Comparison of ENCODE assay signal across 8 cellular contexts in the genomic region with DNA sequence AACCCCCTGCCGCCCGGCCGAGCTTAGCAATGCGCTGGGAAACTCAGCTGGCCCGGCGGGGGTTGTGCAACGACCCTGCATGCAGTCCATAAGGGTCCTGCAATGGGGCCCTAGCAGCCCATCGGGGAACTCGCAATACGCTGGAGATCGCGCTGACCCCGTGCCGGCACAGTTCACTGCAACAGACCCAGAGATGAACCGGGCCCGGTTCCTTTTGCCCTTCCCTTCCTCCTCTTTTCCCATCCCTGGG. TPM values are rescaled to one million over a fixed set of nuclear protein-coding genes. Genes with fewer than 3 reads are reported as not detected.
DNase-seq lines count a peak whose midpoint lies in the region; ATAC-seq, FAIRE-seq and TF ChIP-seq lines count a peak whose summit lies in the region.

No MANE protein-coding gene starts in this region.

- no peaks in the 10 kb centered on the region for H3K9me2 ChIP-seq in SK-N-SH

- H3K36me3 ChIP-seq in SK-N-SH (replicated peaks in 1 of 2; ENCODE audit: control insufficient read depth in 1 of 2, insufficient read depth in 2 of 2, low read length in 1 of 2): peaks cover 27 to 30% of the 10 kb centered on the region in 2 experiments
- H3K36me3 ChIP-seq in K562 (ENCODE audit: control insufficient read depth, insufficient read depth, low read length): peaks cover 58% of the 10 kb centered on the region
- H3K36me3 ChIP-seq in lower lobe of right lung: peaks cover 55% of the 10 kb centered on the region
- H3K36me3 ChIP-seq in vagina: peaks cover 0 to 37% of the 10 kb centered on the region in 2 donors

- H3K27ac ChIP-seq in SK-N-SH (ENCODE audit: low read depth in 2 of 2, low read length in 1 of 2) (peak overlapping the region; percentile 94 to 98), K562 (ENCODE audit: extremely low read depth, low read depth, low read length) (peak overlapping the region; percentile 90), lower lobe of right lung (peak overlapping the region; percentile 90), vagina (peak overlapping the region; percentile 88)

- no peaks in the 10 kb centered on the region for H3K27me3 ChIP-seq in SK-N-SH (ENCODE audit: insufficient read depth)
- no peaks in the 10 kb centered on the region for H3K27me3 ChIP-seq in K562 (ENCODE audit: control insufficient read depth in 2 of 2, insufficient read depth in 2 of 2, low read length in 2 of 2)
- no peaks in the 10 kb centered on the region for H3K27me3 ChIP-seq in lower lobe of right lung (ENCODE audit: low read depth)
- H3K27me3 ChIP-seq in vagina: no peaks in the 10 kb centered on the region

- ATAC-seq in SK-N-SH treated with all-trans-retinoic acid at 6 μM for 48 hours (no peak), HG03442 (IDR thresholded peaks at IDR 0.05; ENCODE audit: unreplicated experiment) (peak; percentile 11), K562 (peak; percentile 3; the same call in 2 of the 3 replicates), lower lobe of right lung (no peak)

- H3K4me3 ChIP-seq in SK-N-SH (ENCODE audit: low read depth in 2 of 2, low read length in 1 of 2) (peak overlapping the region; percentile 80 to 86), K562 (peak overlapping the region; percentile 96), lower lobe of right lung (peak overlapping the region; percentile 97), vagina (peak overlapping the region; percentile 76 to 88)

- peak overlapping the region; percentile 69; the same call in 1 of the 2 replicates for H2AFZ ChIP-seq in SK-N-SH (ENCODE audit: low read depth)
- peak overlapping the region; percentile 64 for H2AFZ ChIP-seq in K562 (ENCODE audit: low read depth, low read length)

- intact Hi-C loops in K562 (cut with micrococcal nuclease): no loop called here
- intact Hi-C loops in lower lobe of right lung (cut with DNase I): no loop called here
- intact Hi-C loops in vagina (cut with DNase I): no loop called here

- in situ Hi-C loops in K562 (cut with MboI): no loop called here

- TF ChIP-seq CTCF in SK-N-SH (IDR thresholded peaks at IDR 0.05) (no peak), K562 (IDR thresholded peaks at IDR 0.05 in 2 of 3, conservative IDR thresholded peaks at IDR 0.05 in 1 of 3; ENCODE audit: insufficient read depth in 2 of 3, low read depth in 1 of 3, low read length in 3 of 3) (no peak), lower lobe of right lung (IDR thresholded peaks at IDR 0.05) (no peak), vagina (IDR thresholded peaks at IDR 0.05) (no peak)

- TF ChIP-seq POLR2A in K562 (conservative IDR thresholded peaks at IDR 0.05): no peak
- no peak for TF ChIP-seq POLR2A in vagina (IDR thresholded peaks at IDR 0.05)

- CTCF ChIA-PET in SK-N-SH (lab: Yijun Ruan, JAX): interaction anchor here (0.9 to 3.9 kb wide), 6 partner anchors 28 to 122 kb away, joined by 3 to 29 read pairs (median 4); a partner anchor contains a TSS
- CTCF ChIA-PET in K562 (lab: Yijun Ruan, JAX; ENCODE audit: low intra/inter-chr PET ratio): no interaction called here

- H4K20me1 ChIP-seq in SK-N-SH (ENCODE audit: insufficient read depth) (peaks cover 14% of the 10 kb centered on the region), K562 (replicated peaks; ENCODE audit: control insufficient read depth, insufficient read depth, low read length) (no peaks in the 10 kb centered on the region)

- no peaks in the 10 kb centered on the region for H3K9me3 ChIP-seq in SK-N-SH
- H3K9me3 ChIP-seq in K562 (replicated peaks; ENCODE audit: control insufficient read depth, insufficient read depth, low read depth, low read length): no peaks in the 10 kb centered on the region
- H3K9me3 ChIP-seq in lower lobe of right lung: no peaks in the 10 kb centered on the region
- no peaks in the 10 kb centered on the region for H3K9me3 ChIP-seq in vagina

- 1% methylated on average over 10 of the region's 16 CpGs for WGBS in SK-N-SH (ENCODE audit: low lambda C conversion rate)
- WGBS in K562 (ENCODE audit: insufficient coverage, low coverage, missing lambda C conversion rate): under 1% methylated on average over 15 of the region's 16 CpGs

- peak overlapping the region; percentile 83 for H3K9ac ChIP-seq in SK-N-SH
- peak overlapping the region; percentile 95 to 98 for H3K9ac ChIP-seq in K562 (ENCODE audit: insufficient read depth in 1 of 2, low read depth in 2 of 2, low read length in 2 of 2)

- H3F3A ChIP-seq in SK-N-SH (replicated peaks; ENCODE audit: insufficient read depth): peaks cover 38% of the 10 kb centered on the region

- TF ChIP-seq EP300 in SK-N-SH (IDR thresholded peaks at IDR 0.05; ENCODE audit: borderline replicate concordance in 1 of 2, low read depth in 1 of 2, low read length in 1 of 2) (no peak), K562 (IDR thresholded peaks at IDR 0.05; ENCODE audit: low read length) (no peak)

- peaks cover 13 to 24% of the 10 kb centered on the region in 2 experiments; a peak in 2 of 4 replicates for H3K4me1 ChIP-seq in SK-N-SH (ENCODE audit: control insufficient read depth in 1 of 2, insufficient read depth in 2 of 2, low read depth in 1 of 2, low read length in 1 of 2)
- H3K4me1 ChIP-seq in K562 (replicated peaks in 1 of 2; ENCODE audit: control insufficient read depth in 2 of 2, insufficient read depth in 2 of 2, low read length in 2 of 2): peaks cover 13 to 28% of the 10 kb centered on the region in 2 experiments; a peak in 4 of 5 replicates
- peaks cover 49% of the 10 kb centered on the region for H3K4me1 ChIP-seq in lower lobe of right lung
- peaks cover 40% of the 10 kb centered on the region for H3K4me1 ChIP-seq in vagina

- no peak for FAIRE-seq in K562 (lab: Jason Lieb, UNC)

- H3K4me2 ChIP-seq in SK-N-SH (peak overlapping the region; percentile 98), K562 (ENCODE audit: insufficient read depth, low read length) (peak overlapping the region; percentile 96)

- no peak for DNase-seq in SK-N-SH
- DNase-seq in K562 (ENCODE audit: extremely low read depth in 1 of 4, low spot score in 3 of 4): no peak
- peak; percentile 70 for DNase-seq in lower lobe of right lung
- no peak for DNase-seq in vagina (ENCODE audit: extremely low spot score in 2 of 2)
- no peak for DNase-seq in Ammon's horn (ENCODE audit: low spot score)
- no peak for DNase-seq in cerebellum (ENCODE audit: low spot score)

- POLR2A ChIA-PET in SK-N-SH (lab: Yijun Ruan, JAX) (interaction anchor here (0.9 to 2.0 kb wide), 5 partner anchors 12 to 31 kb away, joined by 3 to 35 read pairs (median 16); a partner anchor contains a TSS), K562 (lab: Yijun Ruan, JAX) (interaction anchor here (0.6 to 1.6 kb wide), 9 partner anchors 11 to 162 kb away, joined by 3 to 20 read pairs (median 3); a partner anchor contains a TSS)

- H3K9me1 ChIP-seq in K562 (ENCODE audit: control insufficient read depth, insufficient read depth, low read length): no peaks in the 10 kb centered on the region

- TF ChIP-seq RAD21 in SK-N-SH (IDR thresholded peaks at IDR 0.05; ENCODE audit: low read length) (no peak), K562 (CRISPR knock-in tag; conservative IDR thresholded peaks at IDR 0.05 in 1 of 2, IDR thresholded peaks at IDR 0.05 in 1 of 2) (no peak)

- H3K79me2 ChIP-seq in SK-N-SH (ENCODE audit: insufficient read depth) (peaks cover 58% of the 10 kb centered on the region), K562 (ENCODE audit: control insufficient read depth, insufficient read depth, low read length) (peaks cover 58% of the 10 kb centered on the region)

- BruUV-seq in K562 (replicated peaks; lab: Mats Ljungman, UMichigan): no TSS peak

RNA-seq across cellular contexts. Expression of a gene that starts 0.4 kb away (rescaled TPM):
- polyA plus RNA-seq in SK-N-SH (2012; rRNA removed) (58.5 and 82.8 TPM in 2 replicates), K562 (2011; rRNA removed) (22.8 and 36.0 TPM in 2 replicates), K562 (2014; fragmentation: Illumina TruSeq; extraction: Trizol) (56.3 and 57.2 TPM in 2 replicates), K562 (2014; fragmentation: Nextera tagmentation; extraction: Ambion mirVana) (10 to 100 TPM in 1 of 2 experiments, 1 to 10 TPM in 1; 3.1 to 11.0 TPM), K562 (2014; rRNA removed) (38.5 and 49.8 TPM in 2 replicates)
- 32.7 and 50.3 TPM in 2 replicates for polyA plus RNA-seq in SK-N-SH (2012; cell fraction: cytosol; rRNA removed)
- 45.5 and 51.0 TPM in 2 replicates for polyA plus RNA-seq in SK-N-SH (2012; cell fraction: nucleus; rRNA removed)
- 15.6 and 45.9 TPM in 2 replicates for total RNA-seq in K562 (2011; cell fraction: chromatin; rRNA removed; ENCODE audit: low replicate concordance)
- total RNA-seq in K562 (2011; cell fraction: nucleolus; rRNA removed): 50.2 and 54.3 TPM in 2 replicates
- 25.9 and 26.0 TPM in 2 replicates for total RNA-seq in K562 (2011; cell fraction: nucleoplasm; rRNA removed)
- total RNA-seq in K562 (2014; rRNA removed) (35.4 and 55.1 TPM in 2 replicates), K562 (2014; rRNA removed; fragmentation: Illumina TruSeq; extraction: Trizol) (10.8 and 15.8 TPM in 2 replicates), K562 (2015; rRNA removed; fragmentation: Illumina TruSeq; extraction: Trizol) (31.0 and 32.9 TPM in 2 replicates), K562 (2021) (56.7 and 58.5 TPM in 2 replicates), lower lobe of right lung (59.9 TPM), vagina (45.7 TPM), cerebellum (37.2 TPM)
- polyA plus RNA-seq in K562 (2011; cell fraction: cytosol; rRNA removed): 42.8 and 67.8 TPM in 2 replicates
- polyA plus RNA-seq in K562 (2011; cell fraction: nucleus; rRNA removed): 44.1 and 62.7 TPM in 2 replicates
- polyA plus RNA-seq in K562 (2012): 50.7 and 62.8 TPM in 2 replicates
- polyA minus RNA-seq in K562 (2011; rRNA and poly(A)+ RNA removed): 11.8 and 16.7 TPM in 2 replicates
- polyA minus RNA-seq in K562 (2011; cell fraction: cytosol; rRNA and poly(A)+ RNA removed): 15.2 and 16.9 TPM in 2 replicates
- polyA minus RNA-seq in K562 (2011; cell fraction: nucleus; rRNA and poly(A)+ RNA removed): 31.1 and 38.8 TPM in 2 replicates

RNA-seq across cellular contexts. Expression of a gene that starts 0.6 kb away (rescaled TPM):
- polyA plus RNA-seq in SK-N-SH (2012; rRNA removed) (96.5 and 115 TPM in 2 replicates), K562 (2011; rRNA removed) (45.5 and 52.4 TPM in 2 replicates), K562 (2014; fragmentation: Illumina TruSeq; extraction: Trizol) (120 and 143 TPM in 2 replicates), K562 (2014; fragmentation: Nextera tagmentation; extraction: Ambion mirVana) (10 to 100 TPM; 16.5 to 21.9 TPM), K562 (2014; rRNA removed) (47.3 and 53.3 TPM in 2 replicates)
- polyA plus RNA-seq in SK-N-SH (2012; cell fraction: cytosol; rRNA removed): 60.0 and 80.4 TPM in 2 replicates
- polyA plus RNA-seq in SK-N-SH (2012; cell fraction: nucleus; rRNA removed): 108 and 121 TPM in 2 replicates
- total RNA-seq in K562 (2011; cell fraction: chromatin; rRNA removed; ENCODE audit: low replicate concordance): 76.6 and 157 TPM in 2 replicates
- 107 and 116 TPM in 2 replicates for total RNA-seq in K562 (2011; cell fraction: nucleolus; rRNA removed)
- 95.0 and 98.1 TPM in 2 replicates for total RNA-seq in K562 (2011; cell fraction: nucleoplasm; rRNA removed)
- total RNA-seq in K562 (2014; rRNA removed) (27.0 and 41.6 TPM in 2 replicates), K562 (2014; rRNA removed; fragmentation: Illumina TruSeq; extraction: Trizol) (41.0 and 50.0 TPM in 2 replicates), K562 (2015; rRNA removed; fragmentation: Illumina TruSeq; extraction: Trizol) (42.6 and 43.0 TPM in 2 replicates), K562 (2021) (60.5 and 61.6 TPM in 2 replicates), lower lobe of right lung (97.5 TPM), vagina (54.3 TPM), cerebellum (15.8 TPM)
- 102 and 127 TPM in 2 replicates for polyA plus RNA-seq in K562 (2011; cell fraction: cytosol; rRNA removed)
- polyA plus RNA-seq in K562 (2011; cell fraction: nucleus; rRNA removed): 141 and 155 TPM in 2 replicates
- 66.0 and 75.9 TPM in 2 replicates for polyA plus RNA-seq in K562 (2012)
- 42.0 and 44.8 TPM in 2 replicates for polyA minus RNA-seq in K562 (2011; rRNA and poly(A)+ RNA removed)
- polyA minus RNA-seq in K562 (2011; cell fraction: cytosol; rRNA and poly(A)+ RNA removed): 37.9 and 38.2 TPM in 2 replicates
- 25.8 and 33.4 TPM in 2 replicates for polyA minus RNA-seq in K562 (2011; cell fraction: nucleus; rRNA and poly(A)+ RNA removed)

RNA-seq across cellular contexts. Expression of a gene that starts 7.4 kb away (rescaled TPM):
- polyA plus RNA-seq in SK-N-SH (2012; rRNA removed): not detected in 2 replicates
- not detected in 2 replicates for polyA plus RNA-seq in SK-N-SH (2012; cell fraction: cytosol; rRNA removed)
- not detected in 2 replicates for polyA plus RNA-seq in SK-N-SH (2012; cell fraction: nucleus; rRNA removed)
- not detected in 2 replicates for total RNA-seq in K562 (2011; cell fraction: chromatin; rRNA removed; ENCODE audit: low replicate concordance)
- total RNA-seq in K562 (2011; cell fraction: nucleolus; rRNA removed): not detected in 2 replicates
- total RNA-seq in K562 (2011; cell fraction: nucleoplasm; rRNA removed): not detected in 2 replicates
- not detected in 2 replicates for total RNA-seq in K562 (2014; rRNA removed)
- not detected in 2 replicates for total RNA-seq in K562 (2014; rRNA removed; fragmentation: Illumina TruSeq; extraction: Trizol)
- total RNA-seq in K562 (2015; rRNA removed; fragmentation: Illumina TruSeq; extraction: Trizol): not detected in 2 replicates
- not detected in 2 replicates for total RNA-seq in K562 (2021)
- polyA plus RNA-seq in K562 (2011; rRNA removed): not detected in 2 replicates
- polyA plus RNA-seq in K562 (2011; cell fraction: cytosol; rRNA removed): not detected in 2 replicates
- not detected in 2 replicates for polyA plus RNA-seq in K562 (2011; cell fraction: nucleus; rRNA removed)
- polyA plus RNA-seq in K562 (2012): 0.44 and 0.94 TPM in 2 replicates
- not detected in 2 replicates for polyA plus RNA-seq in K562 (2014; fragmentation: Illumina TruSeq; extraction: Trizol)
- polyA plus RNA-seq in K562 (2014; fragmentation: Nextera tagmentation; extraction: Ambion mirVana): under 1 TPM in 1 of 2 experiments, not detected in 1; 0.01 TPM
- not detected in 2 replicates for polyA plus RNA-seq in K562 (2014; rRNA removed)
- polyA minus RNA-seq in K562 (2011; rRNA and poly(A)+ RNA removed): not detected in 2 replicates
- polyA minus RNA-seq in K562 (2011; cell fraction: cytosol; rRNA and poly(A)+ RNA removed): not detected in 2 replicates
- polyA minus RNA-seq in K562 (2011; cell fraction: nucleus; rRNA and poly(A)+ RNA removed): not detected in 2 replicates
- 0.92 TPM for total RNA-seq in lower lobe of right lung
- not detected for total RNA-seq in vagina
- total RNA-seq in cerebellum: not detected

RNA-seq across cellular contexts. Expression of a gene that starts 8.9 kb away (rescaled TPM):
- polyA plus RNA-seq in SK-N-SH (2012; rRNA removed) (1,627 and 2,484 TPM in 2 replicates), K562 (2011; rRNA removed) (382 and 556 TPM in 2 replicates), K562 (2014; fragmentation: Illumina TruSeq; extraction: Trizol) (776 and 901 TPM in 2 replicates), K562 (2014; fragmentation: Nextera tagmentation; extraction: Ambion mirVana) (10 to 100 TPM; 60.5 to 88.0 TPM), K562 (2014; rRNA removed) (879 and 1,059 TPM in 2 replicates)
- polyA plus RNA-seq in SK-N-SH (2012; cell fraction: cytosol; rRNA removed): 1,556 and 1,614 TPM in 2 replicates
- polyA plus RNA-seq in SK-N-SH (2012; cell fraction: nucleus; rRNA removed): 620 and 931 TPM in 2 replicates
- total RNA-seq in K562 (2011; cell fraction: chromatin; rRNA removed; ENCODE audit: low replicate concordance): 80.0 and 142 TPM in 2 replicates
- 149 and 155 TPM in 2 replicates for total RNA-seq in K562 (2011; cell fraction: nucleolus; rRNA removed)
- total RNA-seq in K562 (2011; cell fraction: nucleoplasm; rRNA removed): 146 and 190 TPM in 2 replicates
- total RNA-seq in K562 (2014; rRNA removed) (1,086 and 1,479 TPM in 2 replicates), K562 (2014; rRNA removed; fragmentation: Illumina TruSeq; extraction: Trizol) (307 and 327 TPM in 2 replicates), K562 (2015; rRNA removed; fragmentation: Illumina TruSeq; extraction: Trizol) (456 and 466 TPM in 2 replicates), K562 (2021) (787 and 792 TPM in 2 replicates), lower lobe of right lung (528 TPM), vagina (811 TPM), cerebellum (70.8 TPM)
- 759 and 962 TPM in 2 replicates for polyA plus RNA-seq in K562 (2011; cell fraction: cytosol; rRNA removed)
- polyA plus RNA-seq in K562 (2011; cell fraction: nucleus; rRNA removed): 352 and 419 TPM in 2 replicates
- 697 and 1,149 TPM in 2 replicates for polyA plus RNA-seq in K562 (2012)
- 233 and 265 TPM in 2 replicates for polyA minus RNA-seq in K562 (2011; rRNA and poly(A)+ RNA removed)
- polyA minus RNA-seq in K562 (2011; cell fraction: cytosol; rRNA and poly(A)+ RNA removed): 518 and 865 TPM in 2 replicates
- polyA minus RNA-seq in K562 (2011; cell fraction: nucleus; rRNA and poly(A)+ RNA removed): 109 and 151 TPM in 2 replicates

RNA-seq across cellular contexts. Expression of a gene that starts 11.4 kb away (rescaled TPM):
- polyA plus RNA-seq in SK-N-SH (2012; rRNA removed) (29.2 and 32.5 TPM in 2 replicates), K562 (2011; rRNA removed) (15.4 and 15.5 TPM in 2 replicates), K562 (2014; fragmentation: Illumina TruSeq; extraction: Trizol) (9.9 and 10.5 TPM in 2 replicates), K562 (2014; fragmentation: Nextera tagmentation; extraction: Ambion mirVana) (10 to 100 TPM in 1 of 2 experiments, 1 to 10 TPM in 1; 6.3 to 12.5 TPM), K562 (2014; rRNA removed) (17.2 and 18.4 TPM in 2 replicates)
- 9.0 and 10.7 TPM in 2 replicates for polyA plus RNA-seq in SK-N-SH (2012; cell fraction: cytosol; rRNA removed)
- polyA plus RNA-seq in SK-N-SH (2012; cell fraction: nucleus; rRNA removed): 214 and 261 TPM in 2 replicates
- total RNA-seq in K562 (2011; cell fraction: chromatin; rRNA removed; ENCODE audit: low replicate concordance): 32.5 and 71.2 TPM in 2 replicates
- 31.6 and 45.9 TPM in 2 replicates for total RNA-seq in K562 (2011; cell fraction: nucleolus; rRNA removed)
- total RNA-seq in K562 (2011; cell fraction: nucleoplasm; rRNA removed): 30.1 and 40.7 TPM in 2 replicates
- total RNA-seq in K562 (2014; rRNA removed) (7.1 and 8.3 TPM in 2 replicates), K562 (2014; rRNA removed; fragmentation: Illumina TruSeq; extraction: Trizol) (2.4 and 5.7 TPM in 2 replicates), K562 (2015; rRNA removed; fragmentation: Illumina TruSeq; extraction: Trizol) (5.6 and 5.9 TPM in 2 replicates), K562 (2021) (10.8 and 13.6 TPM in 2 replicates), lower lobe of right lung (8.2 TPM), vagina (5.6 TPM), cerebellum (3.3 TPM)
- polyA plus RNA-seq in K562 (2011; cell fraction: cytosol; rRNA removed): 12.6 and 14.8 TPM in 2 replicates
- 140 and 201 TPM in 2 replicates for polyA plus RNA-seq in K562 (2011; cell fraction: nucleus; rRNA removed)
- polyA plus RNA-seq in K562 (2012): 16.9 and 27.2 TPM in 2 replicates
- 5.1 and 10.0 TPM in 2 replicates for polyA minus RNA-seq in K562 (2011; rRNA and poly(A)+ RNA removed)
- polyA minus RNA-seq in K562 (2011; cell fraction: cytosol; rRNA and poly(A)+ RNA removed): 6.4 and 10.6 TPM in 2 replicates
- polyA minus RNA-seq in K562 (2011; cell fraction: nucleus; rRNA and poly(A)+ RNA removed): 13.9 and 15.6 TPM in 2 replicates

Comparison
In these comparisons a context has a peak if more than half of its experiments do, and no peak if none do; other contexts are left out.
1. ATAC-seq: peak in HG03442 (single experiment) and K562 (single experiment); none in SK-N-SH treated with all-trans-retinoic acid at 6 μM for 48 hours (single experiment) and lower lobe of right lung (0 of 2).
2. Peak in every context shown above with its lines, with median percentiles within 50 percentile points of each other: H3K27ac ChIP-seq and H3K4me3 ChIP-seq.